Comparison of ENCODE assay signal across 2 cellular contexts in the genomic region with DNA sequence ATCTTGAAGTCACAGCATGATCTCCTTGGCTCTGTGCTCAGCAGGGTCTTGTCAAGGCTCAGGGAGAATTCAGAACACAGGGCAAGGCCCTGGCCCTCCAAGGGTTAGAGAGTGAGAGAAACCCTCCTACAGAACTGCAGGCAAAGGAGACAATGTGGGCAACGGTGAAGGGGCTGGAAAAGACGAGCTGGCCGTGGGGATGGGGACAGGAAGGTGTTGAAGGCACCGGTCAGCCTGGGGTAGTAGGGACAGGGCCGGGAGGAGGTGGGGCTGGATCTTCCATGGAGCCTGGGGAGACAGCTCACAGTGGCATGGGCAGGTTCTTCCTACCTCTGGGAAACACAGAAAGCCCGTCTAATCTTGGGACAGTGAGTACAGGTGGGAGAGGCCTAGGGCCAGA.
TF ChIP-seq lines count a peak whose summit lies in the region.

No MANE protein-coding gene starts in this region.

TF ChIP-seq in WTC11, 78 proteins besides CTCF, POLR2A, EP300 and RAD21 (continues in another document):
- TF ChIP-seq, protein P1, sequence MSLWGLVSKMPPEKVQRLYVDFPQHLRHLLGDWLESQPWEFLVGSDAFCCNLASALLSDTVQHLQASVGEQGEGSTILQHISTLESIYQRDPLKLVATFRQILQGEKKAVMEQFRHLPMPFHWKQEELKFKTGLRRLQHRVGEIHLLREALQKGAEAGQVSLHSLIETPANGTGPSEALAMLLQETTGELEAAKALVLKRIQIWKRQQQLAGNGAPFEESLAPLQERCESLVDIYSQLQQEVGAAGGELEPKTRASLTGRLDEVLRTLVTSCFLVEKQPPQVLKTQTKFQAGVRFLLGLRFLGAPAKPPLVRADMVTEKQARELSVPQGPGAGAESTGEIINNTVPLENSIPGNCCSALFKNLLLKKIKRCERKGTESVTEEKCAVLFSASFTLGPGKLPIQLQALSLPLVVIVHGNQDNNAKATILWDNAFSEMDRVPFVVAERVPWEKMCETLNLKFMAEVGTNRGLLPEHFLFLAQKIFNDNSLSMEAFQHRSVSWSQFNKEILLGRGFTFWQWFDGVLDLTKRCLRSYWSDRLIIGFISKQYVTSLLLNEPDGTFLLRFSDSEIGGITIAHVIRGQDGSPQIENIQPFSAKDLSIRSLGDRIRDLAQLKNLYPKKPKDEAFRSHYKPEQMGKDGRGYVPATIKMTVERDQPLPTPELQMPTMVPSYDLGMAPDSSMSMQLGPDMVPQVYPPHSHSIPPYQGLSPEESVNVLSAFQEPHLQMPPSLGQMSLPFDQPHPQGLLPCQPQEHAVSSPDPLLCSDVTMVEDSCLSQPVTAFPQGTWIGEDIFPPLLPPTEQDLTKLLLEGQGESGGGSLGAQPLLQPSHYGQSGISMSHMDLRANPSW (CRISPR knock-in tag; conservative IDR thresholded peaks at IDR 0.05; ENCODE audit: low read depth): no peak
- TF ChIP-seq, protein P2, sequence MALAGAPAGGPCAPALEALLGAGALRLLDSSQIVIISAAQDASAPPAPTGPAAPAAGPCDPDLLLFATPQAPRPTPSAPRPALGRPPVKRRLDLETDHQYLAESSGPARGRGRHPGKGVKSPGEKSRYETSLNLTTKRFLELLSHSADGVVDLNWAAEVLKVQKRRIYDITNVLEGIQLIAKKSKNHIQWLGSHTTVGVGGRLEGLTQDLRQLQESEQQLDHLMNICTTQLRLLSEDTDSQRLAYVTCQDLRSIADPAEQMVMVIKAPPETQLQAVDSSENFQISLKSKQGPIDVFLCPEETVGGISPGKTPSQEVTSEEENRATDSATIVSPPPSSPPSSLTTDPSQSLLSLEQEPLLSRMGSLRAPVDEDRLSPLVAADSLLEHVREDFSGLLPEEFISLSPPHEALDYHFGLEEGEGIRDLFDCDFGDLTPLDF (CRISPR knock-in tag; IDR thresholded peaks at IDR 0.05): no peak
- TF ChIP-seq, protein P3, sequence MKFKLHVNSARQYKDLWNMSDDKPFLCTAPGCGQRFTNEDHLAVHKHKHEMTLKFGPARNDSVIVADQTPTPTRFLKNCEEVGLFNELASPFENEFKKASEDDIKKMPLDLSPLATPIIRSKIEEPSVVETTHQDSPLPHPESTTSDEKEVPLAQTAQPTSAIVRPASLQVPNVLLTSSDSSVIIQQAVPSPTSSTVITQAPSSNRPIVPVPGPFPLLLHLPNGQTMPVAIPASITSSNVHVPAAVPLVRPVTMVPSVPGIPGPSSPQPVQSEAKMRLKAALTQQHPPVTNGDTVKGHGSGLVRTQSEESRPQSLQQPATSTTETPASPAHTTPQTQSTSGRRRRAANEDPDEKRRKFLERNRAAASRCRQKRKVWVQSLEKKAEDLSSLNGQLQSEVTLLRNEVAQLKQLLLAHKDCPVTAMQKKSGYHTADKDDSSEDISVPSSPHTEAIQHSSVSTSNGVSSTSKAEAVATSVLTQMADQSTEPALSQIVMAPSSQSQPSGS (CRISPR knock-in tag; IDR thresholded peaks at IDR 0.05; ENCODE audit: borderline replicate concordance, low read depth): no peak
- no peak for TF ChIP-seq CREM (CRISPR knock-in tag; IDR thresholded peaks at IDR 0.05)
- no peak for TF ChIP-seq ZNF232 (CRISPR knock-in tag; IDR thresholded peaks at IDR 0.05)
- TF ChIP-seq, protein P4, sequence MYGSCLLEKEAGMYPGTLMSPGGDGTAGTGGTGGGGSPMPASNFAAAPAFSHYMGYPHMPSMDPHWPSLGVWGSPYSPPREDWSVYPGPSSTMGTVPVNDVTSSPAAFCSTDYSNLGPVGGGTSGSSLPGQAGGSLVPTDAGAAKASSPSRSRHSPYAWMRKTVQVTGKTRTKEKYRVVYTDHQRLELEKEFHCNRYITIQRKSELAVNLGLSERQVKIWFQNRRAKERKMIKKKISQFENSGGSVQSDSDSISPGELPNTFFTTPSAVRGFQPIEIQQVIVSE (CRISPR knock-in tag; IDR thresholded peaks at IDR 0.05; ENCODE audit: borderline replicate concordance): no peak
- TF ChIP-seq, protein P5, sequence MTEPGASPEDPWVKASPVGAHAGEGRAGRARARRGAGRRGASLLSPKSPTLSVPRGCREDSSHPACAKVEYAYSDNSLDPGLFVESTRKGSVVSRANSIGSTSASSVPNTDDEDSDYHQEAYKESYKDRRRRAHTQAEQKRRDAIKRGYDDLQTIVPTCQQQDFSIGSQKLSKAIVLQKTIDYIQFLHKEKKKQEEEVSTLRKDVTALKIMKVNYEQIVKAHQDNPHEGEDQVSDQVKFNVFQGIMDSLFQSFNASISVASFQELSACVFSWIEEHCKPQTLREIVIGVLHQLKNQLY (CRISPR knock-in tag; IDR thresholded peaks at IDR 0.05): no peak
- TF ChIP-seq TEAD4 (CRISPR knock-in tag; IDR thresholded peaks at IDR 0.05): no peak
- no peak for TF ChIP-seq HMGA2 (CRISPR knock-in tag; IDR thresholded peaks at IDR 0.05)
- TF ChIP-seq PRRX2 (CRISPR knock-in tag; IDR thresholded peaks at IDR 0.05): no peak
- TF ChIP-seq, protein P6, sequence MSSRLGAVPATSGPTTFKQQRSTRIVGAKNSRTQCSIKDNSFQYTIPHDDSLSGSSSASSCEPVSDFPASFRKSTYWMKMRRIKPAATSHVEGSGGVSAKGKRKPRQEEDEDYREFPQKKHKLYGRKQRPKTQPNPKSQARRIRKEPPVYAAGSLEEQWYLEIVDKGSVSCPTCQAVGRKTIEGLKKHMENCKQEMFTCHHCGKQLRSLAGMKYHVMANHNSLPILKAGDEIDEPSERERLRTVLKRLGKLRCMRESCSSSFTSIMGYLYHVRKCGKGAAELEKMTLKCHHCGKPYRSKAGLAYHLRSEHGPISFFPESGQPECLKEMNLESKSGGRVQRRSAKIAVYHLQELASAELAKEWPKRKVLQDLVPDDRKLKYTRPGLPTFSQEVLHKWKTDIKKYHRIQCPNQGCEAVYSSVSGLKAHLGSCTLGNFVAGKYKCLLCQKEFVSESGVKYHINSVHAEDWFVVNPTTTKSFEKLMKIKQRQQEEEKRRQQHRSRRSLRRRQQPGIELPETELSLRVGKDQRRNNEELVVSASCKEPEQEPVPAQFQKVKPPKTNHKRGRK (CRISPR knock-in tag; IDR thresholded peaks at IDR 0.05; ENCODE audit: borderline replicate concordance): no peak
- TF ChIP-seq, protein P7, sequence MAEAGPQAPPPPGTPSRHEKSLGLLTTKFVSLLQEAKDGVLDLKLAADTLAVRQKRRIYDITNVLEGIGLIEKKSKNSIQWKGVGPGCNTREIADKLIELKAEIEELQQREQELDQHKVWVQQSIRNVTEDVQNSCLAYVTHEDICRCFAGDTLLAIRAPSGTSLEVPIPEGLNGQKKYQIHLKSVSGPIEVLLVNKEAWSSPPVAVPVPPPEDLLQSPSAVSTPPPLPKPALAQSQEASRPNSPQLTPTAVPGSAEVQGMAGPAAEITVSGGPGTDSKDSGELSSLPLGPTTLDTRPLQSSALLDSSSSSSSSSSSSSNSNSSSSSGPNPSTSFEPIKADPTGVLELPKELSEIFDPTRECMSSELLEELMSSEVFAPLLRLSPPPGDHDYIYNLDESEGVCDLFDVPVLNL (CRISPR knock-in tag; IDR thresholded peaks at IDR 0.05; ENCODE audit: borderline replicate concordance, low read depth): no peak
- no peak for TF ChIP-seq JAZF1 (CRISPR knock-in tag; IDR thresholded peaks at IDR 0.05)
- no peak for TF ChIP-seq FOXK1 (CRISPR knock-in tag; IDR thresholded peaks at IDR 0.05)
- TF ChIP-seq, protein P8, sequence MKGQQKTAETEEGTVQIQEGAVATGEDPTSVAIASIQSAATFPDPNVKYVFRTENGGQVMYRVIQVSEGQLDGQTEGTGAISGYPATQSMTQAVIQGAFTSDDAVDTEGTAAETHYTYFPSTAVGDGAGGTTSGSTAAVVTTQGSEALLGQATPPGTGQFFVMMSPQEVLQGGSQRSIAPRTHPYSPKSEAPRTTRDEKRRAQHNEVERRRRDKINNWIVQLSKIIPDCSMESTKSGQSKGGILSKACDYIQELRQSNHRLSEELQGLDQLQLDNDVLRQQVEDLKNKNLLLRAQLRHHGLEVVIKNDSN (CRISPR knock-in tag; IDR thresholded peaks at IDR 0.05): no peak
- TF ChIP-seq GABPB1 (CRISPR knock-in tag; IDR thresholded peaks at IDR 0.05): no peak

TF ChIP-seq in H1, 55 proteins besides CTCF, POLR2A, EP300 and RAD21:
- no peak for TF ChIP-seq JUN (IDR thresholded peaks at IDR 0.05; ENCODE audit: low read depth, low read length)
- no peak for TF ChIP-seq TAF1 (IDR thresholded peaks at IDR 0.05; ENCODE audit: low read depth, low read length)
- TF ChIP-seq POLR2AphosphoS5 (IDR thresholded peaks at IDR 0.05; ENCODE audit: low read depth, low read length): no peak
- no peak for TF ChIP-seq SP2 (IDR thresholded peaks at IDR 0.05; ENCODE audit: low read length)
- TF ChIP-seq ZNF274 (IDR thresholded peaks at IDR 0.05; ENCODE audit: borderline replicate concordance, extremely low read depth, low read length): no peak
- TF ChIP-seq, protein P9, sequence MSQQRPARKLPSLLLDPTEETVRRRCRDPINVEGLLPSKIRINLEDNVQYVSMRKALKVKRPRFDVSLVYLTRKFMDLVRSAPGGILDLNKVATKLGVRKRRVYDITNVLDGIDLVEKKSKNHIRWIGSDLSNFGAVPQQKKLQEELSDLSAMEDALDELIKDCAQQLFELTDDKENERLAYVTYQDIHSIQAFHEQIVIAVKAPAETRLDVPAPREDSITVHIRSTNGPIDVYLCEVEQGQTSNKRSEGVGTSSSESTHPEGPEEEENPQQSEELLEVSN (IDR thresholded peaks at IDR 0.05): no peak
- TF ChIP-seq, protein P10, sequence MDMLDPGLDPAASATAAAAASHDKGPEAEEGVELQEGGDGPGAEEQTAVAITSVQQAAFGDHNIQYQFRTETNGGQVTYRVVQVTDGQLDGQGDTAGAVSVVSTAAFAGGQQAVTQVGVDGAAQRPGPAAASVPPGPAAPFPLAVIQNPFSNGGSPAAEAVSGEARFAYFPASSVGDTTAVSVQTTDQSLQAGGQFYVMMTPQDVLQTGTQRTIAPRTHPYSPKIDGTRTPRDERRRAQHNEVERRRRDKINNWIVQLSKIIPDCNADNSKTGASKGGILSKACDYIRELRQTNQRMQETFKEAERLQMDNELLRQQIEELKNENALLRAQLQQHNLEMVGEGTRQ (IDR thresholded peaks at IDR 0.05; ENCODE audit: low read length): no peak
- no peak for TF ChIP-seq BCL11A (IDR thresholded peaks at IDR 0.05; ENCODE audit: low read depth in 2 of 2, low read length in 2 of 2)
- no peak for TF ChIP-seq CBX5 (IDR thresholded peaks at IDR 0.05; ENCODE audit: low read depth, low read length)
- no peak for TF ChIP-seq CBX8 (IDR thresholded peaks at IDR 0.05; ENCODE audit: borderline replicate concordance, low read depth, low read length)
- TF ChIP-seq SP4 (IDR thresholded peaks at IDR 0.05; ENCODE audit: low read length): no peak
- TF ChIP-seq SAP30 (IDR thresholded peaks at IDR 0.05; ENCODE audit: insufficient read depth, insufficient replicate concordance, low read length): no peak
- no peak for TF ChIP-seq SP1 (IDR thresholded peaks at IDR 0.05; ENCODE audit: low read depth, low read length)
- TF ChIP-seq KDM5A (IDR thresholded peaks at IDR 0.05; ENCODE audit: low read length): no peak
- TF ChIP-seq PHF8 (conservative IDR thresholded peaks at IDR 0.05; ENCODE audit: low read depth, low read length): no peak
- TF ChIP-seq RXRA (IDR thresholded peaks at IDR 0.05; ENCODE audit: insufficient read depth, low read depth, low read length): no peak
- TF ChIP-seq HDAC6 (IDR thresholded peaks at IDR 0.05; ENCODE audit: low read depth, low read length): no peak
